Comparison of ENCODE assay signal across 22 cellular contexts in genomic region chr6:158161566-158162254, GRCh38. TPM values are rescaled to one million over a fixed set of nuclear protein-coding genes. Genes with fewer than 3 reads are reported as not detected.
DNase-seq lines count a peak whose midpoint lies in the region; TF ChIP-seq lines count a peak whose summit lies in the region.
"Had no signal": no experiment of that assay in that cellular context is flagged by ENCODE, and none has a peak within 500 bp of the region (broad histone marks: within the 10 kb centered on the region; RNA-seq: fewer than 3 reads in every experiment).

No MANE protein-coding gene starts in this region.

- WGBS in transverse colon (ENCODE audit: low coverage in 1 of 2), 2 donors: 62 to 70% methylated on average over 5 of the region's 5 CpGs
- 75 to 84% (median 79%) methylated on average over 5 of the region's 5 CpGs for WGBS in stomach, 5 donors

- H3K27ac ChIP-seq in iPS-20b (ENCODE audit: low read length) (no peak overlapping the region), transverse colon (no peak overlapping the region), stomach (no peak overlapping the region)
- H3K27ac ChIP-seq: brain microvascular endothelial cell, SJSA1, skin epidermis had no signal

- H3K9ac ChIP-seq in iPS-20b (ENCODE audit: low read depth, low read length): peak overlapping the region; percentile 46; the same call in 1 of the 2 replicates

- TF ChIP-seq EP300 in transverse colon (IDR thresholded peaks at IDR 0.05; ENCODE audit: low read depth): no peak
- no peak for TF ChIP-seq EP300 in stomach (IDR thresholded peaks at IDR 0.05)

- TF ChIP-seq POLR2A in transverse colon (IDR thresholded peaks at IDR 0.05): no peak
- TF ChIP-seq POLR2A in stomach (IDR thresholded peaks at IDR 0.05): no peak

- intact Hi-C loops in transverse colon (cut with DNase I; ENCODE audit: low total_unique reads) (no loop called here), stomach (cut with DNase I; ENCODE audit: low total_unique reads) (no loop called here)

- H3K9me3 ChIP-seq in iPS-20b (ENCODE audit: insufficient read depth, low read depth, low read length): no peaks in the 10 kb centered on the region
- no peaks in the 10 kb centered on the region for H3K9me3 ChIP-seq in transverse colon
- no peaks in the 10 kb centered on the region for H3K9me3 ChIP-seq in stomach
- H3K9me3 ChIP-seq: SJSA1 had no signal

- in situ Hi-C loops in SK-MEL-5 (cut with HindIII; ENCODE audit: low pct_unique_long_range_greater_than_20kb, low sequenced_read_pairs) (no loop called here), transverse colon (cut with MboI; ENCODE audit: low pct_ligation_motif_present in 1 of 4, low pct_unique_long_range_greater_than_20kb in 1 of 4, low sequenced_read_pairs in 3 of 4) (no loop called here)

- H3K4me1 ChIP-seq in iPS-20b (ENCODE audit: insufficient read depth, low read length) (peaks cover 14% of the 10 kb centered on the region; the same call in 1 of the 2 replicates), transverse colon (peaks cover 0 to 9% (median 3%) of the 10 kb centered on the region in 4 donors), stomach (peaks cover 0 to 11% (median 2%) of the 10 kb centered on the region in 4 donors)

- DNase-seq in NCI-H526 (lab: John Stamatoyannopoulos, UW): peak; percentile 3 to 55
- DNase-seq in NCI-H526 treated with DMSO at 0.1 percent for 48 hours (lab: John Stamatoyannopoulos, UW): no peak
- DNase-seq in SK-MEL-5 (ENCODE audit: low read depth, low spot score): peak; percentile 10
- DNase-seq in transverse colon: peak; percentile 25
- no peak for DNase-seq in germinal center (ENCODE audit: low spot score)
- DNase-seq in GM03348 (ENCODE audit: low spot score): no peak
- no peak for DNase-seq in stomach
- DNase-seq: 8988T; activated CD4-positive, alpha-beta memory T cell treated with anti-CD3 and anti-CD28 coated beads, Interleukin-2, amount 10 ng/mL, durations not matched to agents 7 days and 5 days; activated naive CD8-positive, alpha-beta T cell treated with anti-CD3 and anti-CD28 coated beads for 36 hours; activated T-cell treated with anti-CD3 and anti-CD28 coated beads, Interleukin-2, amount 50 U/mL, for 48 hours; erythroblast; immature natural killer cell; NCI-H2081 treated with DMSO at 0.1 percent for 48 hours; NCI-H69; PC-3; stimulated activated CD4-positive, alpha-beta T cell treated with anti-CD3 and anti-CD28 coated beads, Interleukin-4, amount 100 ng/mL, for 24 hours; stimulated activated CD8-positive, alpha-beta memory T cell treated with anti-CD3 and anti-CD28 coated beads, Interleukin-4, amount 100 ng/mL, for 48 hours had no signal

- TF ChIP-seq CTCF in transverse colon (IDR thresholded peaks at IDR 0.05) (no peak), stomach (IDR thresholded peaks at IDR 0.05) (no peak)

- H3K36me3 ChIP-seq in iPS-20b (ENCODE audit: insufficient read depth, low read depth, low read length) (no peaks in the 10 kb centered on the region), transverse colon (no peaks in the 10 kb centered on the region), stomach (peaks cover 0 to 13% (median 12%) of the 10 kb centered on the region in 4 donors)
- H3K36me3 ChIP-seq: brain microvascular endothelial cell had no signal

- peaks cover 9% of the 10 kb centered on the region; the same call in 1 of the 2 replicates for H3K27me3 ChIP-seq in iPS-20b (ENCODE audit: insufficient read depth, low read length)
- H3K27me3 ChIP-seq in transverse colon: no peaks in the 10 kb centered on the region
- no peaks in the 10 kb centered on the region for H3K27me3 ChIP-seq in stomach
- H3K27me3 ChIP-seq: brain microvascular endothelial cell, SJSA1 had no signal

- H3K4me3 ChIP-seq in iPS-20b (ENCODE audit: low read length) (peak overlapping the region; percentile 39; the same call in 1 of the 2 replicates), transverse colon (no peak overlapping the region), stomach (no peak overlapping the region)
- H3K4me3 ChIP-seq: SJSA1, skin epidermis had no signal

RNA-seq across cellular contexts. Expression of gene SERAC1, which starts 6.4 kb away (rescaled TPM):
- total RNA-seq in SK-MEL-5 (2014; rRNA removed; shearing (Covaris generic)): 6.6 and 6.7 TPM in 2 replicates
- polyA plus RNA-seq in SK-MEL-5 (2015; cell fraction: cytosol; rRNA removed): 5.2 and 7.0 TPM in 2 replicates
- 11.1 and 11.9 TPM in 2 replicates for polyA plus RNA-seq in SK-MEL-5 (2015; cell fraction: nucleus; rRNA removed)
- total RNA-seq in transverse colon (100 to 1,000 TPM in 1 of 4 donors, 10 to 100 TPM in 2, 1 to 10 TPM in 1; 9.8 to 125 (median 13.5) TPM), stomach (10 to 100 TPM in 3 of 5 donors, 1 to 10 TPM in 1, under 1 TPM in 1; 0.58 to 27.2 (median 12.3) TPM)
- 1 to 10 TPM; 4.0 to 4.6 (median 4.1) TPM for polyA plus RNA-seq in stomach

RNA-seq across cellular contexts. Expression of gene GTF2H5, which starts 6.4 kb away (rescaled TPM):
- 8.7 and 9.7 TPM in 2 replicates for total RNA-seq in SK-MEL-5 (2014; rRNA removed; shearing (Covaris generic))
- 3.1 and 3.7 TPM in 2 replicates for polyA plus RNA-seq in SK-MEL-5 (2015; cell fraction: cytosol; rRNA removed)
- polyA plus RNA-seq in SK-MEL-5 (2015; cell fraction: nucleus; rRNA removed): 3.4 and 3.9 TPM in 2 replicates
- total RNA-seq in transverse colon (10 to 100 TPM in 1 of 4 donors, 1 to 10 TPM in 3; 1.2 to 28.9 (median 1.9) TPM), stomach (10 to 100 TPM in 2 of 5 donors, 1 to 10 TPM in 2, under 1 TPM in 1; 0.72 to 25.8 (median 5.0) TPM)
- polyA plus RNA-seq in stomach: 1 to 10 TPM; 5.3 to 9.8 (median 7.0) TPM

Comparison
In these comparisons a context has a peak if more than half of its experiments do, and no peak if none do; other contexts are left out.
1. DNase-seq: peak in NCI-H526 (2 of 2), SK-MEL-5 (single experiment) and transverse colon (single experiment); none in NCI-H526 treated with DMSO at 0.1 percent for 48 hours (single experiment), germinal center (single experiment), GM03348 (single experiment) and stomach (single experiment).